ENCODE assay signal across 9 cellular contexts in genomic region chr16:85524630-85525463, GRCh38.
A peak's percentile ranks its signal among the peaks of the same experiment; 100 is the strongest.
DNase-seq lines count a peak whose midpoint lies in the region; ATAC-seq and TF ChIP-seq lines count a peak whose summit lies in the region.
"Had no signal": no experiment of that assay in that cellular context is flagged by ENCODE, and none has a peak within 500 bp of the region (broad histone marks: within the 10 kb centered on the region; RNA-seq: fewer than 3 reads in every experiment).

No MANE protein-coding gene starts in this region.

- H3K27ac Mint-ChIP-seq in naive thymus-derived CD8-positive, alpha-beta T cell, result no peak overlapping the region

- TF ChIP-seq POLR2A in NB4 (IDR thresholded peaks at IDR 0.05; ENCODE audit: extremely low read depth, insufficient read length), result no peak

- no peak overlapping the region for H3K4me3 ChIP-seq in NB4 (ENCODE audit: low read depth, low read length)

- H3K27me3 Mint-ChIP-seq in naive thymus-derived CD8-positive, alpha-beta T cell, result peaks cover 0 to 6% (median 0%) of the 10 kb centered on the region in 5 donors

- TF ChIP-seq CTCF in NB4 (IDR thresholded peaks at IDR 0.05; ENCODE audit: low read depth, low read length), result no peak

- H3K36me3 Mint-ChIP-seq in naive thymus-derived CD8-positive, alpha-beta T cell, result no peaks in the 10 kb centered on the region

- DNase-seq in C1 segment of cervical spinal cord (lab: John Stamatoyannopoulos, UW) (peak in 8 of 14 donors; percentile 10 to 56 (median 30)), NB4 (ENCODE audit: low read depth) (peak; percentile 98), astrocyte of the hippocampus (ENCODE audit: low read depth, low spot score) (peak; percentile 63), medulla oblongata (ENCODE audit: extremely low spot score) (peak; percentile 62), amniotic stem cell (lab: John Stamatoyannopoulos, UW) (no peak), T-helper 1 cell (no peak)
- no peak for DNase-seq in naive thymus-derived CD8-positive, alpha-beta T cell
- DNase-seq: activated naive CD4-positive, alpha-beta T cell treated with Interleukin-2 at 50 U/mL for 16 hours had no signal

- ATAC-seq in HG03280 (IDR thresholded peaks at IDR 0.05; ENCODE audit: unreplicated experiment), result no peak
- no peak for ATAC-seq in naive thymus-derived CD8-positive, alpha-beta T cell

- H3K4me1 Mint-ChIP-seq in naive thymus-derived CD8-positive, alpha-beta T cell, result peaks cover 0 to 11% (median 6%) of the 10 kb centered on the region in 4 donors

- H3K9me3 Mint-ChIP-seq in naive thymus-derived CD8-positive, alpha-beta T cell, result peaks cover 0 to 2% (median 0%) of the 10 kb centered on the region in 9 donors

- H3K4me3 Mint-ChIP-seq in naive thymus-derived CD8-positive, alpha-beta T cell, result no peak overlapping the region

- POLR2A ChIA-PET in naive thymus-derived CD8-positive, alpha-beta T cell (lab: Charles Lee), result interaction anchor here (0.6 to 1.0 kb wide), 2 partner anchors 29 to 81 kb away, joined by 3 to 6 read pairs; no protein-coding TSS in a partner anchor

Comparison
In these comparisons a context has a peak if more than half of its experiments do, and no peak if none do; other contexts are left out.
1. DNase-seq: peak in C1 segment of cervical spinal cord (8 of 14), NB4 (single experiment), astrocyte of the hippocampus (single experiment) and medulla oblongata (single experiment); none in amniotic stem cell (single experiment), T-helper 1 cell (0 of 5) and naive thymus-derived CD8-positive, alpha-beta T cell (0 of 10).